Comparison of ENCODE assay signal across 13 cellular contexts in genomic region chr12:25423355-25423754, GRCh38.
"Had no signal": no experiment of that assay in that cellular context is flagged by ENCODE, and none has a peak within 500 bp of the region (broad histone marks: within the 10 kb centered on the region; RNA-seq: fewer than 3 reads in every experiment).

No MANE protein-coding gene starts in this region.

- H3K4me1 ChIP-seq: gastroesophageal sphincter, psoas muscle had no signal

- H3K9me3 ChIP-seq: gastroesophageal sphincter, psoas muscle, thoracic aorta had no signal

- DNase-seq: activated CD4-positive, alpha-beta T cell treated with anti-CD3 and anti-CD28 coated beads, Interleukin-2, amount 50 U/mL, for 4 hours; activated gamma-delta T cell; activated T-cell treated with anti-CD3 and anti-CD28 coated beads, Interleukin-2, amount 50 U/mL, for 4 hours; kidney; naive thymus-derived CD8-positive, alpha-beta T cell; occipital lobe; psoas muscle; stimulated activated CD4-positive, alpha-beta T cell treated with anti-CD3 and anti-CD28 coated beads, Interleukin-4, amount 100 ng/mL, for 4 hours; stimulated activated naive CD8-positive, alpha-beta T cell treated with anti-CD3 and anti-CD28 coated beads, Interleukin-15, amount 100 ng/mL, for 72 hours had no signal

- H3K27me3 ChIP-seq: gastroesophageal sphincter had no signal

- H3K36me3 ChIP-seq: gastroesophageal sphincter, thoracic aorta had no signal

- ATAC-seq: activated CD4-positive, CD25-positive, alpha-beta regulatory T cell treated with anti-CD3 and anti-CD28 coated beads, Interleukin-2, amount 50 U/mL, for 24 hours; activated T-cell treated with anti-CD3 and anti-CD28 coated beads, Interleukin-2, amount 50 U/mL, for 4 hours; gastroesophageal sphincter; naive thymus-derived CD8-positive, alpha-beta T cell; psoas muscle; stimulated activated naive CD8-positive, alpha-beta T cell treated with anti-CD3 and anti-CD28 coated beads, Interleukin-15, amount 100 ng/mL, for 72 hours had no signal

- H3K4me3 ChIP-seq: gastroesophageal sphincter, lung, psoas muscle, thoracic aorta had no signal

- H3K27ac ChIP-seq: gastroesophageal sphincter, psoas muscle, thoracic aorta had no signal
